Comparison of ENCODE assay signal across 8 cellular contexts in genomic region chr11:119284344-119285157, GRCh38. TPM values are rescaled to one million over a fixed set of nuclear protein-coding genes. Genes with fewer than 3 reads are reported as not detected.
DNase-seq lines count a peak whose midpoint lies in the region; FAIRE-seq and TF ChIP-seq lines count a peak whose summit lies in the region.

No MANE protein-coding gene starts in this region.

- H3K27ac Mint-ChIP-seq in mesothelial cell of epicardium: no peak overlapping the region

- H3K4me3 ChIP-seq in keratinocyte (ENCODE audit: control insufficient read depth in 2 of 3, extremely low read depth in 1 of 3, insufficient read depth in 2 of 3, low read depth in 1 of 3, low read length in 3 of 3): no peak overlapping the region

- H3K27me3 Mint-ChIP-seq in mesothelial cell of epicardium (ENCODE audit: low read depth): no peaks in the 10 kb centered on the region

- DNase-seq in AML-193 (lab: John Stamatoyannopoulos, UW) (peak; percentile 16 to 39), GM10248 (ENCODE audit: extremely low spot score) (peak; percentile 68), NCI-H2196 (lab: John Stamatoyannopoulos, UW; ENCODE audit: unreplicated experiment) (peak; percentile 8), astrocyte of the hippocampus (ENCODE audit: low read depth, low spot score) (peak; percentile 50), keratinocyte (ENCODE audit: low read depth, low spot score) (no peak), mesothelial cell of epicardium (ENCODE audit: low spot score in 2 of 2, unreplicated experiment in 2 of 2) (no peak), dedifferentiated amniotic fluid mesenchymal stem cell (ENCODE audit: extremely low spot score) (no peak), NCI-H2081 treated with DMSO at 0.1 percent for 48 hours (lab: John Stamatoyannopoulos, UW) (no peak)

- H4K20me1 ChIP-seq in keratinocyte (ENCODE audit: control insufficient read depth, extremely low read depth, insufficient read depth, low read length): no peaks in the 10 kb centered on the region

- no peaks in the 10 kb centered on the region for H3K4me1 ChIP-seq in keratinocyte (ENCODE audit: control insufficient read depth, extremely low read depth, insufficient read depth, low read length)

- no peaks in the 10 kb centered on the region for H3K9me1 ChIP-seq in keratinocyte (ENCODE audit: control insufficient read depth, extremely low read depth, insufficient read depth, low read length)

- CTCF ChIA-PET in GM10248 (lab: Yijun Ruan, JAX): interaction anchor here (0.7 to 2.9 kb wide), 26 partner anchors 9 to 143 kb away, joined by 3 to 18 read pairs (median 4); partner anchors contain the start of gene ABCG4

- H2AFZ ChIP-seq in keratinocyte (ENCODE audit: control insufficient read depth, low read length): no peak overlapping the region

- peaks cover 2% of the 10 kb centered on the region for H3K4me1 Mint-ChIP-seq in mesothelial cell of epicardium

- H3K4me2 ChIP-seq in keratinocyte (ENCODE audit: control insufficient read depth, extremely low read depth, insufficient read depth, low read depth, low read length): no peak overlapping the region

- H3K36me3 ChIP-seq in keratinocyte (ENCODE audit: control insufficient read depth in 2 of 2, extremely low read depth in 1 of 2, insufficient read depth in 2 of 2, low read length in 2 of 2): peaks cover 17 to 20% of the 10 kb centered on the region in 2 experiments

- POLR2A ChIA-PET in GM10248 (lab: Yijun Ruan, JAX): no interaction called here

- TF ChIP-seq CTCF in GM10248 (IDR thresholded peaks at IDR 0.05; ENCODE audit: control extremely low read depth, extremely low read depth, low read depth, missing control alignments) (peak; percentile 59), keratinocyte (optimal IDR thresholded peaks at IDR 0.05 in 1 of 3, IDR thresholded peaks at IDR 0.05 in 1 of 3, conservative IDR thresholded peaks at IDR 0.05 in 1 of 3; ENCODE audit: extremely low read depth in 1 of 3, insufficient read depth in 2 of 3, low read length in 3 of 3) (peak; percentile 16 to 55 (median 31)), mesothelial cell of epicardium (IDR thresholded peaks at IDR 0.05; ENCODE audit: unreplicated experiment) (no peak)

- no peaks in the 10 kb centered on the region for H3K79me2 ChIP-seq in keratinocyte (ENCODE audit: control insufficient read depth, insufficient read depth, low read length)

- H3K27me3 ChIP-seq in keratinocyte (ENCODE audit: control insufficient read depth, extremely low read depth, insufficient read depth, low read length): no peaks in the 10 kb centered on the region

- H3K36me3 Mint-ChIP-seq in mesothelial cell of epicardium: peaks cover 31% of the 10 kb centered on the region

- no peaks in the 10 kb centered on the region for H3K9me3 ChIP-seq in keratinocyte (ENCODE audit: control insufficient read depth, low read depth, low read length)

- dilution Hi-C loops in keratinocyte (cut with MboI; ENCODE audit: extremely low pct_ligation_motif_present, low sequenced_read_pairs): no loop called here

- no peaks in the 10 kb centered on the region for H3K9me3 Mint-ChIP-seq in mesothelial cell of epicardium

- H3K27ac ChIP-seq in keratinocyte (ENCODE audit: control insufficient read depth, insufficient read depth, low read length): no peak overlapping the region

- peak; percentile 78 for FAIRE-seq in keratinocyte (lab: Jason Lieb, UNC)

- H3K9ac ChIP-seq in keratinocyte (ENCODE audit: control insufficient read depth, extremely low read depth, insufficient read depth, low read length): no peak overlapping the region

- no peak overlapping the region for H3K4me3 Mint-ChIP-seq in mesothelial cell of epicardium

RNA-seq across cellular contexts. Expression of gene MCAM, which starts 32.4 kb away (rescaled TPM):
- polyA plus RNA-seq in keratinocyte: 8.5 to 12.1 TPM (median 10.5 TPM) in 3 replicates
- 0.91 TPM for polyA plus RNA-seq in keratinocyte (2011; ENCODE audit: low read depth)
- 2.4 and 4.8 TPM in 2 replicates for polyA plus RNA-seq in keratinocyte (2011; cell fraction: cytosol; rRNA removed)
- polyA plus RNA-seq in keratinocyte (2011; cell fraction: nucleus; rRNA removed): 12.9 and 14.6 TPM in 2 replicates
- polyA plus RNA-seq in keratinocyte (2012; ENCODE audit: low replicate concordance): 0.52 and 7.8 TPM in 2 replicates
- 6.9 to 14.4 TPM (median 11.9 TPM) in 3 replicates for polyA minus RNA-seq in keratinocyte
- 17.8 TPM for polyA minus RNA-seq in keratinocyte (2011; cell fraction: cytosol; rRNA and poly(A)+ RNA removed)
- 13.2 and 24.2 TPM in 2 replicates for polyA minus RNA-seq in keratinocyte (2011; cell fraction: nucleus; rRNA and poly(A)+ RNA removed)
- total RNA-seq in mesothelial cell of epicardium: 25.9 to 28.2 TPM (median 26.7 TPM) in 3 replicates

RNA-seq across cellular contexts. Expression of gene RNF26, which starts 49.8 kb away (rescaled TPM):
- polyA plus RNA-seq in keratinocyte: 9.1 to 27.7 TPM (median 13.2 TPM) in 3 replicates
- 2.2 TPM for polyA plus RNA-seq in keratinocyte (2011; ENCODE audit: low read depth)
- polyA plus RNA-seq in keratinocyte (2011; cell fraction: cytosol; rRNA removed): 13.2 and 16.9 TPM in 2 replicates
- polyA plus RNA-seq in keratinocyte (2011; cell fraction: nucleus; rRNA removed): 18.1 and 23.2 TPM in 2 replicates
- 13.8 and 26.8 TPM in 2 replicates for polyA plus RNA-seq in keratinocyte (2012; ENCODE audit: low replicate concordance)
- 24.4 to 88.9 TPM (median 29.9 TPM) in 3 replicates for polyA minus RNA-seq in keratinocyte
- polyA minus RNA-seq in keratinocyte (2011; cell fraction: cytosol; rRNA and poly(A)+ RNA removed): 26.1 TPM
- polyA minus RNA-seq in keratinocyte (2011; cell fraction: nucleus; rRNA and poly(A)+ RNA removed): 15.9 and 21.3 TPM in 2 replicates
- total RNA-seq in mesothelial cell of epicardium: 36.1 to 37.1 TPM (median 36.2 TPM) in 3 replicates

RNA-seq across cellular contexts. Expression of gene C1QTNF5, which starts 56.1 kb away (rescaled TPM):
- 0.04 TPM in 1 of 3 replicates, not detected in the others for polyA plus RNA-seq in keratinocyte
- not detected for polyA plus RNA-seq in keratinocyte (2011; ENCODE audit: low read depth)
- polyA plus RNA-seq in keratinocyte (2011; cell fraction: cytosol; rRNA removed): 0.06 TPM in 1 of 2 replicates, not detected in the other
- polyA plus RNA-seq in keratinocyte (2011; cell fraction: nucleus; rRNA removed): not detected in 2 replicates
- polyA plus RNA-seq in keratinocyte (2012; ENCODE audit: low replicate concordance): not detected in 2 replicates
- not detected in 3 replicates for polyA minus RNA-seq in keratinocyte
- not detected for polyA minus RNA-seq in keratinocyte (2011; cell fraction: cytosol; rRNA and poly(A)+ RNA removed)
- not detected in 2 replicates for polyA minus RNA-seq in keratinocyte (2011; cell fraction: nucleus; rRNA and poly(A)+ RNA removed)
- total RNA-seq in mesothelial cell of epicardium: 24.1 to 25.0 TPM (median 24.4 TPM) in 3 replicates

Comparison
In these comparisons a context has a peak if more than half of its experiments do, and no peak if none do; other contexts are left out.
1. DNase-seq: peak in AML-193 (2 of 2), GM10248 (single experiment), NCI-H2196 (single experiment) and astrocyte of the hippocampus (single experiment); none in keratinocyte (single experiment), mesothelial cell of epicardium (0 of 2), dedifferentiated amniotic fluid mesenchymal stem cell (single experiment) and NCI-H2081 treated with DMSO at 0.1 percent for 48 hours (single experiment).